ENCODE assay signal across 9 cellular contexts in the genomic region with DNA sequence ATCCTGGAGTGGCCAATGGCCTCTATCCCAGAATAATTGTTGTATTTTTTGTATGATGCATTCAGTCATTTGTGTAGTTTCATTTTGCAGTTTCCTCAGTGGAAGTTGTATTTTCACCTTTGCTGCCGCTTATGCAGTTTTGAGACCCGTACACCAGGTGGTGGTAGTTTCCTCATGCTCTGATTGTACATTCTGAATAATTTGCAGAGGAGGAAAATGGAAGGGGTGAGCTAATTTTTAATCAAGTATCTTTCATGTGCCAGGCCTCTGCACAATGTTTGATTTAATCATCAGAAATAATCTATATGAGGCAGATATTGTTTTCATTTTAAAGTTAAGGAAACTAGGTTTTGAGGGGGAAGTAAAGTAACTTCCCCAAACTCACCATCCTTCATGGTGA. TPM values are rescaled to one million over a fixed set of nuclear protein-coding genes. Genes with fewer than 3 reads are reported as not detected.
A peak's percentile ranks its signal among the peaks of the same experiment; 100 is the strongest.
DNase-seq lines count a peak whose midpoint lies in the region; ATAC-seq and TF ChIP-seq lines count a peak whose summit lies in the region.
"Had no signal": no experiment of that assay in that cellular context is flagged by ENCODE, and none has a peak within 500 bp of the region (broad histone marks: within the 10 kb centered on the region; RNA-seq: fewer than 3 reads in every experiment).

No MANE protein-coding gene starts in this region.

- H3K4me1 ChIP-seq in mammary epithelial cell (ENCODE audit: insufficient read depth, low read length) (peaks cover 5% of the 10 kb centered on the region), psoas muscle (no peaks in the 10 kb centered on the region), ovary (ENCODE audit: insufficient read depth) (no peaks in the 10 kb centered on the region)

- H2AFZ ChIP-seq in mammary epithelial cell (ENCODE audit: low read depth, low read length) = no peak overlapping the region

- intact Hi-C loops in mammary epithelial cell (cut with micrococcal nuclease) = loop anchor here (1.0 kb wide), 2 partner anchors 82 to 295 kb away; no protein-coding TSS in a partner anchor
- intact Hi-C loops in psoas muscle (cut with DNase I) = loop anchor here in 1 of 2 donors (5.0 kb wide), 1 partner anchor 294 kb away; no protein-coding TSS in a partner anchor
- intact Hi-C loops in ovary (cut with DNase I) = no loop called here

- POLR2A ChIA-PET in activated CD4-positive, alpha-beta memory T cell treated with anti-CD3 and anti-CD28 coated beads, Interleukin-2, amount 10 ng/mL, durations not matched to agents 7 days and 5 days (lab: Charles Lee) = no interaction called here

- peak; percentile 30; the same call in 1 of the 2 replicates for TF ChIP-seq RAD21 in Ishikawa (IDR thresholded peaks at IDR 0.05; ENCODE audit: low read depth)

- no peaks in the 10 kb centered on the region for H3K9me3 ChIP-seq in mammary epithelial cell (replicated peaks; ENCODE audit: insufficient read depth, low read length)
- H3K9me3 ChIP-seq in psoas muscle = no peaks in the 10 kb centered on the region
- no peaks in the 10 kb centered on the region for H3K9me3 ChIP-seq in ovary

- CTCF ChIA-PET in mammary epithelial cell (lab: Charles Lee; ENCODE audit: low non-redundant PET) = no interaction called here
- CTCF ChIA-PET in activated CD4-positive, alpha-beta memory T cell treated with anti-CD3 and anti-CD28 coated beads, Interleukin-2, amount 10 ng/mL, durations not matched to agents 7 days and 5 days (lab: Charles Lee) = interaction anchor here (0.6 kb wide), 1 partner anchor 295 kb away, joined by 3 read pairs; no protein-coding TSS in a partner anchor

- no peaks in the 10 kb centered on the region for H3K27me3 ChIP-seq in mammary epithelial cell (ENCODE audit: insufficient read depth, low read length)
- peaks cover 0 to 1% (median 0%) of the 10 kb centered on the region in 3 donors for H3K27me3 ChIP-seq in psoas muscle (ENCODE audit: insufficient read depth in 3 of 3, low read length in 2 of 3)
- no peaks in the 10 kb centered on the region for H3K27me3 ChIP-seq in ovary

- no peak for TF ChIP-seq EP300 in Ishikawa (IDR thresholded peaks at IDR 0.05; ENCODE audit: borderline replicate concordance)
- TF ChIP-seq EP300 in ovary (IDR thresholded peaks at IDR 0.05) = no peak

- no peak overlapping the region for H3K4me3 Mint-ChIP-seq in activated CD4-positive, alpha-beta memory T cell treated with anti-CD3 and anti-CD28 coated beads, Interleukin-2, amount 10 ng/mL, durations not matched to agents 7 days and 5 days
- H3K4me3 Mint-ChIP-seq: dendritic cell treated with granulocyte-macrophage colony-stimulating factor and Interleukin-4, amounts not matched to agents 40 ng/mL and 50 ng/mL, for 4 days had no signal

- no peak overlapping the region for H3K9ac ChIP-seq in mammary epithelial cell (ENCODE audit: insufficient read depth, low read length)

- WGBS in mammary epithelial cell (ENCODE audit: low coverage, missing lambda C conversion rate) = 35% methylated on average over 2 of the region's 2 CpGs
- 57 to 71% (median 66%) methylated on average over 2 of the region's 2 CpGs for WGBS in psoas muscle, 3 donors
- WGBS in ovary, 3 donors = 46 to 52% (median 52%) methylated on average over 2 of the region's 2 CpGs

- ATAC-seq in psoas muscle (peak in 2 of 4 donors; percentile 49 to 61), HG03378 (IDR thresholded peaks at IDR 0.05; ENCODE audit: unreplicated experiment) (no peak)

- no peak overlapping the region for H3K27ac ChIP-seq in mammary epithelial cell (ENCODE audit: insufficient read depth, low read depth, low read length)
- H3K27ac ChIP-seq in psoas muscle = no peak overlapping the region
- H3K27ac ChIP-seq in ovary = no peak overlapping the region

- dilution Hi-C loops in mammary epithelial cell (cut with HindIII; ENCODE audit: low sequenced_read_pairs) = no loop called here

- TF ChIP-seq CTCF in GM13976 (IDR thresholded peaks at IDR 0.05; ENCODE audit: borderline replicate concordance, control extremely low read depth, extremely low read depth, insufficient read depth, missing control alignments) (peak; percentile 44), mammary epithelial cell (conservative IDR thresholded peaks at IDR 0.05 in 1 of 2, IDR thresholded peaks at IDR 0.05 in 1 of 2; ENCODE audit: extremely low read depth in 1 of 2, insufficient read depth in 1 of 2, low read depth in 1 of 2, low read length in 2 of 2) (peak; percentile 47 to 67), psoas muscle (IDR thresholded peaks at IDR 0.05) (peak; percentile 64), ovary (IDR thresholded peaks at IDR 0.05) (no peak)

- H3K79me2 ChIP-seq in mammary epithelial cell (ENCODE audit: insufficient read depth, low read length) = no peaks in the 10 kb centered on the region

- H3K4me1 Mint-ChIP-seq in activated CD4-positive, alpha-beta memory T cell treated with anti-CD3 and anti-CD28 coated beads, Interleukin-2, amount 10 ng/mL, durations not matched to agents 7 days and 5 days = no peaks in the 10 kb centered on the region

- DNase-seq in GM13976 (ENCODE audit: low spot score) (peak; percentile 14), mammary epithelial cell (no peak), psoas muscle (no peak), ovary (no peak)
- no peak for DNase-seq in activated CD4-positive, alpha-beta memory T cell treated with anti-CD3 and anti-CD28 coated beads, Interleukin-2, amount 10 ng/mL, durations not matched to agents 7 days and 5 days

- H4K20me1 ChIP-seq in mammary epithelial cell (ENCODE audit: insufficient read depth, low read length) = no peaks in the 10 kb centered on the region

- TF ChIP-seq POLR2A in ovary (IDR thresholded peaks at IDR 0.05) = no peak

- no peak overlapping the region for H3K4me2 ChIP-seq in mammary epithelial cell (ENCODE audit: insufficient read depth, low read depth, low read length)

- in situ Hi-C loops in GM13976 (cut with MboI; ENCODE audit: low sequenced_read_pairs, unreplicated experiment) (no loop called here), mammary epithelial cell (cut with MboI; ENCODE audit: low sequenced_read_pairs in 2 of 2) (no loop called here)

- H3K4me3 ChIP-seq in mammary epithelial cell (replicated peaks in 1 of 3; ENCODE audit: insufficient read depth in 1 of 3, low read depth in 2 of 3, low read length in 3 of 3) (no peak overlapping the region), psoas muscle (no peak overlapping the region), ovary (no peak overlapping the region)

- H3K36me3 ChIP-seq in mammary epithelial cell (ENCODE audit: insufficient read depth, low read length) (no peaks in the 10 kb centered on the region), psoas muscle (ENCODE audit: insufficient read depth in 1 of 2, low read depth in 1 of 2) (no peaks in the 10 kb centered on the region), ovary (no peaks in the 10 kb centered on the region)

- H3K27ac Mint-ChIP-seq in activated CD4-positive, alpha-beta memory T cell treated with anti-CD3 and anti-CD28 coated beads, Interleukin-2, amount 10 ng/mL, durations not matched to agents 7 days and 5 days = no peak overlapping the region
- H3K27ac Mint-ChIP-seq: dendritic cell treated with granulocyte-macrophage colony-stimulating factor and Interleukin-4, amounts not matched to agents 40 ng/mL and 50 ng/mL, for 4 days; IgD-negative memory B cell had no signal

- no peaks in the 10 kb centered on the region for H3K27me3 Mint-ChIP-seq in activated CD4-positive, alpha-beta memory T cell treated with anti-CD3 and anti-CD28 coated beads, Interleukin-2, amount 10 ng/mL, durations not matched to agents 7 days and 5 days

- no peaks in the 10 kb centered on the region for H3K9me3 Mint-ChIP-seq in activated CD4-positive, alpha-beta memory T cell treated with anti-CD3 and anti-CD28 coated beads, Interleukin-2, amount 10 ng/mL, durations not matched to agents 7 days and 5 days
- H3K9me3 Mint-ChIP-seq: dendritic cell treated with granulocyte-macrophage colony-stimulating factor and Interleukin-4, amounts not matched to agents 40 ng/mL and 50 ng/mL, for 4 days; IgD-negative memory B cell had no signal

- no peaks in the 10 kb centered on the region for H3K36me3 Mint-ChIP-seq in activated CD4-positive, alpha-beta memory T cell treated with anti-CD3 and anti-CD28 coated beads, Interleukin-2, amount 10 ng/mL, durations not matched to agents 7 days and 5 days (ENCODE audit: low read depth)
- H3K36me3 Mint-ChIP-seq: IgD-negative memory B cell had no signal

- no TSS peak for BruUV-seq in mammary epithelial cell (replicated peaks; lab: Mats Ljungman, UMichigan)

TF ChIP-seq in Ishikawa, 13 proteins besides CTCF, POLR2A, EP300 and RAD21 (continues in another document):
- TF ChIP-seq TCF12 (IDR thresholded peaks at IDR 0.05; ENCODE audit: low read depth) (no peak), FOXM1 (IDR thresholded peaks at IDR 0.05; ENCODE audit: borderline replicate concordance, low read depth) (no peak), NFIC (IDR thresholded peaks at IDR 0.05) (no peak), CREB1 (IDR thresholded peaks at IDR 0.05; ENCODE audit: low read depth) (no peak)

RNA-seq across cellular contexts. Expression of a gene that starts 29.5 kb away (rescaled TPM):
- total RNA-seq in mammary epithelial cell = under 1 TPM; 0.33 to 0.61 TPM
- 0.12 TPM for polyA plus RNA-seq in mammary epithelial cell
- not detected for polyA minus RNA-seq in mammary epithelial cell
- 10 to 100 TPM in 1 of 4 donors, 1 to 10 TPM in 3; 4.1 to 11.6 (median 7.3) TPM for total RNA-seq in psoas muscle
- polyA plus RNA-seq in psoas muscle = 1 to 10 TPM; 3.2 to 4.3 (median 4.1) TPM
- total RNA-seq in ovary = 1 to 10 TPM; 2.1 to 7.6 (median 3.1) TPM
- polyA plus RNA-seq in ovary = 1 to 10 TPM; 3.5 to 9.4 TPM
- under 1 TPM; 0.20 to 0.33 TPM for total RNA-seq in activated CD4-positive, alpha-beta memory T cell treated with anti-CD3 and anti-CD28 coated beads, Interleukin-2, amount 10 ng/mL, durations not matched to agents 7 days and 5 days

Comparison
In these comparisons a context has a peak if more than half of its experiments do, and no peak if none do; other contexts are left out.
1. CTCF ChIP-seq: peak in GM13976 (single experiment), mammary epithelial cell (2 of 2) and psoas muscle (single experiment); none in ovary (0 of 3).